12 cellular contexts compared by ENCODE assay signal in the genomic region with DNA sequence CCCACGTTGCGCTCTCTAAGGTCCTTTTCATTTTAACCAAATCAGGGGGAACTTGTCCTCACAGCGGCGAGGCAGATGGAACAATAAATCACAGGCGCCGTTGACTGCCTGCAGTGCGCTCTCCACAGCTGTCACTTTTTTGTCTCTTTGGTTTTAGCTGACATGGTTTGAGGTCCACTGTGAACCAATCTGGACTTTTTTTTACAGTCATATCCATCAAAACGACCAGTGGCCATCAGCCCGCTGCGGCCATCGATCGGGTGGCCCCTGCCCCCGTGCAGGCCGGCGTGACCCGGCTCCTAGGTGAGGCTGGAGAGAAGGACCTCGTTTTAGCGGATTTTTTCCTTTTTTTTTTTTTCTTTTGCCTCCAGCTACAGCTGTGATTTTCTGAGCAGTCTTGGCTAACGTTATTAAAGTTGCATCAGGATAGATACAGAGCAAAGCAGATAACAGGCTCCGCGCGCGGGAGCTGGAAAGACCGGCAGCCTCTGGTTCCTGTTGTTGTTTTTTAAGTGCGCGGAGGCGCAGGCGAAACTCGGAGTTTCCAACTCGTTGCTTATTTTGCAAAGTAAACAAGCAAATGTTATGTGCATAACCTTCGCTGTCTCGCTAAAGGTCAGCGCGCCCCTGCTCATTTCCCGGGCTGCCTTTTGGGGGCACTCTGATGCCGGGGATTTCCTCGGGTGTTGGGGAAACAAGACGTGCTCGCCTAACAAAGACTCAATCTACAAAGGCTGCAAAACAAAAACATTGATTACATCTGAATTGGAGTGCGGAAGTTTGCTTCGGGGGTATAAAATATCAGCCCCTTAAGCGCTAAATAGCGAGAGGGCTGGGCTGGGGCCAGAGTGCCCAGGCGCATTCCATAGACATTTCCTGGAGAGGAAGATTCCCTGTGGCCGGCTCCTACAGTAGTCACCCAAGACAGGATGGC.
A peak's percentile ranks its signal among the peaks of the same experiment; 100 is the strongest.
DNase-seq lines count a peak whose midpoint lies in the region; ATAC-seq and TF ChIP-seq lines count a peak whose summit lies in the region.
"Had no signal": no experiment of that assay in that cellular context is flagged by ENCODE, and none has a peak within 500 bp of the region (broad histone marks: within the 10 kb centered on the region; RNA-seq: fewer than 3 reads in every experiment).

No MANE protein-coding gene starts in this region.

- ATAC-seq in gastrocnemius medialis (no peak), GM19328 (IDR thresholded peaks at IDR 0.05; ENCODE audit: unreplicated experiment) (no peak), GM21447 (IDR thresholded peaks at IDR 0.05; ENCODE audit: unreplicated experiment) (no peak), HG02884 (IDR thresholded peaks at IDR 0.05; ENCODE audit: unreplicated experiment) (no peak)

- H3K4me1 Mint-ChIP-seq in brain (peaks cover 97% of the 10 kb centered on the region), Caco-2 (ENCODE audit: low read depth, unreplicated experiment) (no peaks in the 10 kb centered on the region)

- BruUV-seq in Caco-2 (replicated peaks; lab: Mats Ljungman, UMichigan): no TSS peak

- H3K4me1 ChIP-seq in HUES48 (ENCODE audit: control insufficient read depth, insufficient read depth, low read length) (peaks cover 76% of the 10 kb centered on the region), gastrocnemius medialis (peaks cover 6 to 14% of the 10 kb centered on the region in 2 donors), Caco-2 (no peaks in the 10 kb centered on the region)

- no peaks in the 10 kb centered on the region for H3K36me3 Mint-ChIP-seq in brain
- H3K36me3 Mint-ChIP-seq in Caco-2 (ENCODE audit: insufficient read depth, unreplicated experiment): no peaks in the 10 kb centered on the region

- peaks cover 78% of the 10 kb centered on the region for H3K27me3 Mint-ChIP-seq in brain
- H3K27me3 Mint-ChIP-seq in Caco-2 (ENCODE audit: insufficient read depth, unreplicated experiment): peaks cover 25% of the 10 kb centered on the region

- H3K4me3 Mint-ChIP-seq in brain (peak overlapping the region; percentile 75 to 81 (median 80)), Caco-2 (ENCODE audit: unreplicated experiment) (no peak overlapping the region)

- H3K4me3 ChIP-seq in HUES48 (ENCODE audit: low read depth, low read length) (peak overlapping the region; percentile 61), gastrocnemius medialis (peak overlapping the region; percentile 17 to 34 (median 28)), Caco-2 (ENCODE audit: low read depth, low read length) (no peak overlapping the region)
- H3K4me3 ChIP-seq: skin epidermis had no signal

- peak overlapping the region; percentile 3 for H3K9ac ChIP-seq in HUES48 (ENCODE audit: low read depth, low read length)

- no peaks in the 10 kb centered on the region for H3K36me3 ChIP-seq in HUES48 (ENCODE audit: control insufficient read depth, insufficient read depth, low read length)
- no peaks in the 10 kb centered on the region for H3K36me3 ChIP-seq in gastrocnemius medialis
- H3K36me3 ChIP-seq in Caco-2 (ENCODE audit: control insufficient read depth, insufficient read depth, low read length): no peaks in the 10 kb centered on the region

- no peak for TF ChIP-seq POLR2A in gastrocnemius medialis (IDR thresholded peaks at IDR 0.05)

- intact Hi-C loops in gastrocnemius medialis (cut with DNase I; ENCODE audit: low total_unique reads): loop anchor here (2.0 kb wide), 1 partner anchor 56 kb away; no protein-coding TSS in a partner anchor
- intact Hi-C loops in Caco-2 (cut with micrococcal nuclease; ENCODE audit: unreplicated experiment): no loop called here

- CTCF ChIA-PET in Caco-2 (lab: Charles Lee): interaction anchor here (0.7 kb wide), 1 partner anchor 10 kb away, joined by 3 read pairs; no protein-coding TSS in a partner anchor

- TF ChIP-seq CTCF in brain (conservative IDR thresholded peaks at IDR 0.05) (peak; percentile 59 to 71), gastrocnemius medialis (IDR thresholded peaks at IDR 0.05 in 4 of 5, conservative IDR thresholded peaks at IDR 0.05 in 1 of 5) (no peak), Caco-2 (IDR thresholded peaks at IDR 0.05; ENCODE audit: insufficient read depth in 1 of 2, low read depth in 1 of 2, low read length in 1 of 2, severe bottlenecking in 1 of 2, unreplicated experiment in 1 of 2) (no peak)

- peaks cover 0 to 8% (median 0%) of the 10 kb centered on the region in 5 experiments for H3K9me3 Mint-ChIP-seq in brain
- no peaks in the 10 kb centered on the region for H3K9me3 Mint-ChIP-seq in Caco-2 (ENCODE audit: unreplicated experiment)

- no peaks in the 10 kb centered on the region for H3K9me3 ChIP-seq in HUES48 (ENCODE audit: control insufficient read depth, insufficient read depth, low read length)
- no peaks in the 10 kb centered on the region for H3K9me3 ChIP-seq in gastrocnemius medialis
- H3K9me3 ChIP-seq in Caco-2: no peaks in the 10 kb centered on the region

- POLR2A ChIA-PET in Caco-2 (lab: Charles Lee): no interaction called here

- peaks cover 31% of the 10 kb centered on the region for H3K27me3 ChIP-seq in HUES48 (ENCODE audit: control insufficient read depth, insufficient read depth, low read length)
- peaks cover 16 to 26% (median 24%) of the 10 kb centered on the region in 3 donors for H3K27me3 ChIP-seq in gastrocnemius medialis
- peaks cover 4% of the 10 kb centered on the region; the same call in 1 of the 2 replicates for H3K27me3 ChIP-seq in Caco-2 (replicated peaks; ENCODE audit: control insufficient read depth, insufficient read depth, low read length)

- peak; percentile 64 for DNase-seq in iPS-NIHi11 (ENCODE audit: low spot score)
- DNase-seq in gastrocnemius medialis: no peak
- no peak for DNase-seq in Caco-2
- DNase-seq: activated CD8-positive, alpha-beta memory T cell treated with anti-CD3 and anti-CD28 coated beads, Interleukin-2, amount 50 U/mL, for 48 hours; GOT3; stimulated activated naive CD4-positive, alpha-beta T cell had no signal

- in situ Hi-C loops in gastrocnemius medialis (cut with MboI; ENCODE audit: low sequenced_read_pairs in 4 of 4): loop anchor here in 1 of 4 donors (25.0 kb wide), 1 partner anchor 229 kb away; no protein-coding TSS in a partner anchor

- H3K27ac Mint-ChIP-seq in brain (peak overlapping the region in 3 of 5 experiments; percentile 91 to 96 (median 93)), Caco-2 (ENCODE audit: unreplicated experiment) (no peak overlapping the region)

- H3K27ac ChIP-seq in HUES48 (ENCODE audit: low read depth, low read length) (peak overlapping the region; percentile 71), gastrocnemius medialis (no peak overlapping the region)
- H3K27ac ChIP-seq: skin epidermis had no signal

Comparison
In these comparisons a context has a peak if more than half of its experiments do, and no peak if none do; other contexts are left out.
1. CTCF ChIP-seq: peak in brain (2 of 2); none in gastrocnemius medialis (0 of 5) and Caco-2 (0 of 2).